Comparison of ENCODE assay signal across 2 cellular contexts in genomic region chr17:38787999-38788398, GRCh38. TPM values are rescaled to one million over a fixed set of nuclear protein-coding genes. Genes with fewer than 3 reads are reported as not detected.
"Had no signal": no experiment of that assay in that cellular context is flagged by ENCODE, and none has a peak within 500 bp of the region (broad histone marks: within the 10 kb centered on the region; RNA-seq: fewer than 3 reads in every experiment).

No MANE protein-coding gene starts in this region.

RNA-seq across cellular contexts. Expression of gene PCGF2, which starts 39.9 kb away (rescaled TPM):
- total RNA-seq: naive thymus-derived CD8-positive, alpha-beta T cell; natural killer cell treated with Interleukin-12 subunit alpha and Interleukin-12 subunit beta and Interleukin-15 and Interleukin-18, amount 100 ng/mL, for 72 hours had no signal
